In genomic region chr17:63120406-63120805, GRCh38 we compare ENCODE assay signal across 1 cellular context.
TF ChIP-seq lines count a peak whose summit lies in the region.

No MANE protein-coding gene starts in this region.

TF ChIP-seq in GM12891, 5 proteins besides CTCF, POLR2A, EP300 and RAD21 (continued from another document):
- no peak for TF ChIP-seq POU2F2 (IDR thresholded peaks at IDR 0.05; ENCODE audit: low read depth, low read length)
